26 cellular contexts compared by ENCODE assay signal in the genomic region with DNA sequence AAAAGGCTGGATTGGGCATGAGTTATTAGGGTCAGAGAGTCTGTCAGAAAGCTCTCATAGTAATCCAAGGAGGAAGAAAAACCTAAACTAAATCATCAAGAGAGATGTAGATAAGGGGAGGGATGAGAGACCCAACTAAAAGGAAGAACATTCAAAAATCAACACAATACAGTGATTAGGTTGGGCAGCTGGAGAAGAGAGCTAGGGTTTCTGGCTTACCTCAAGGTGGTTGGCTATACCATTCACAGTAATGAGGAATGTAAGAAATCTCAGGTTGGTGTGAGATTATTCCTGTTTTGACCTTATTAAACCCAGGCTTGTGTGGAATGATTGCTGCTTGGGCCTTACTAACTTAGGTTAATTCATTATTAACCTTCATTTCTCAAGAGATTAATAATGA. TPM values are rescaled to one million over a fixed set of nuclear protein-coding genes. Genes with fewer than 3 reads are reported as not detected.
DNase-seq lines count a peak whose midpoint lies in the region; ATAC-seq, FAIRE-seq and TF ChIP-seq lines count a peak whose summit lies in the region.
"Had no signal": no experiment of that assay in that cellular context is flagged by ENCODE, and none has a peak within 500 bp of the region (broad histone marks: within the 10 kb centered on the region; RNA-seq: fewer than 3 reads in every experiment).

No MANE protein-coding gene starts in this region.

- ATAC-seq in GM23338 = peak; percentile 63
- ATAC-seq in WTC11 = peak; percentile 72
- ATAC-seq: A549, GM12878 had no signal

- no peak overlapping the region for H2AK5ac ChIP-seq in H1 (ENCODE audit: low read depth, low read length)

- H2AFZ ChIP-seq in GM23338 (no peak overlapping the region), H1 (ENCODE audit: low read length) (no peak overlapping the region)
- H2AFZ ChIP-seq: GM23248 had no signal

- H3K9me3 ChIP-seq in HUES48 (ENCODE audit: control insufficient read depth, insufficient read depth, low read length) (no peaks in the 10 kb centered on the region), H1 (ENCODE audit: insufficient read depth in 2 of 2, low read depth in 1 of 2, low read length in 1 of 2) (no peaks in the 10 kb centered on the region)
- H3K9me3 ChIP-seq: A549; BE2C; BLaER1 treated with 17β-estradiol and CSF1 and Interleukin-3, amounts not matched to agents 10 nM and 100 nM; Caco-2 had no signal

- no peak overlapping the region for H2BK120ac ChIP-seq in H1 (replicated peaks; ENCODE audit: low read depth, low read length)

- peak overlapping the region; percentile 65 for H3K27ac Mint-ChIP-seq in GM23338
- peak overlapping the region; percentile 82 for H3K27ac Mint-ChIP-seq in WTC11
- H3K27ac Mint-ChIP-seq: CD14-positive monocyte; CD4-positive, alpha-beta T cell had no signal

- CTCF ChIA-PET in WTC11 (lab: Charles Lee) (interaction anchor here (1.2 to 2.1 kb wide), 3 partner anchors 16 to 47 kb away, joined by 4 to 6 read pairs (median 4); no protein-coding TSS in a partner anchor), H1 (lab: Charles Lee; ENCODE audit: partially characterized antibody) (interaction anchor here (0.6 to 1.4 kb wide), 6 partner anchors 8 to 49 kb away, joined by 3 to 6 read pairs (median 3); no protein-coding TSS in a partner anchor)

- H3K4ac ChIP-seq in H1 (replicated peaks; ENCODE audit: insufficient read length, low read depth, low read length) = no peak overlapping the region

- DNase-seq in GM23338 (ENCODE audit: low spot score) (no peak), WTC11 (ENCODE audit: low spot score) (no peak), H1 (ENCODE audit: low read depth in 1 of 2, low spot score in 2 of 2) (no peak), RPMI8226 (no peak), D721Med (ENCODE audit: insufficient read length, low spot score) (no peak), COR-L47 (lab: John Stamatoyannopoulos, UW) (no peak)
- DNase-seq in activated CD4-positive, alpha-beta T cell treated with anti-CD3 and anti-CD28 coated beads for 4 hours = no peak
- DNase-seq: 8988T; ACHN; AML-193; BE2C; Caco-2; CD4-positive, alpha-beta T cell; DMS 273 treated with DMSO at 0.1 percent for 48 hours; DMS79; EL; GDM1; GM23248; HCEC 1CT had no signal

- H3K79me2 ChIP-seq in GM23338 (replicated peaks; ENCODE audit: insufficient read depth) = no peaks in the 10 kb centered on the region
- no peaks in the 10 kb centered on the region for H3K79me2 ChIP-seq in H1 (ENCODE audit: control insufficient read depth in 1 of 2, insufficient read depth in 2 of 2, low read length in 2 of 2)

- H4K91ac ChIP-seq in H1 (replicated peaks; ENCODE audit: insufficient read length, low read length) = no peak overlapping the region

- H3K4me1 ChIP-seq in GM23338 (ENCODE audit: insufficient read depth) = peaks cover 45% of the 10 kb centered on the region
- peaks cover 37% of the 10 kb centered on the region for H3K4me1 ChIP-seq in HUES48 (ENCODE audit: control insufficient read depth, insufficient read depth, low read length)
- H3K4me1 ChIP-seq in H1 (replicated peaks in 1 of 4; ENCODE audit: control insufficient read depth in 3 of 4, insufficient read depth in 4 of 4, low read length in 3 of 4) = peaks cover 0 to 14% (median 5%) of the 10 kb centered on the region in 4 experiments; a peak in 3 of 7 replicates
- H3K4me1 ChIP-seq: A549, BE2C, Caco-2 had no signal

- no peak for TF ChIP-seq RAD21 in H1 (IDR thresholded peaks at IDR 0.05 in 1 of 2, conservative IDR thresholded peaks at IDR 0.05 in 1 of 2; ENCODE audit: low read depth in 2 of 2, low read length in 2 of 2)

- H3K9ac ChIP-seq in HUES48 (ENCODE audit: low read depth, low read length) (peak overlapping the region; percentile 27; the same call in 1 of the 2 replicates), H1 (replicated peaks in 1 of 4; ENCODE audit: extremely low read depth in 1 of 4, low read depth in 3 of 4, low read length in 3 of 4) (no peak overlapping the region)
- H3K9ac ChIP-seq: BLaER1 treated with 17β-estradiol and CSF1 and Interleukin-3, amounts not matched to agents 10 nM and 100 nM; GM23248 had no signal

- H2BK5ac ChIP-seq in H1 (ENCODE audit: low read depth, low read length) = no peak overlapping the region

- no peak for TF ChIP-seq CTCF in GM23338 (conservative IDR thresholded peaks at IDR 0.05; ENCODE audit: low read depth in 2 of 2)
- no peak for TF ChIP-seq CTCF in WTC11 (IDR thresholded peaks at IDR 0.05)
- no peak for TF ChIP-seq CTCF in H1 (IDR thresholded peaks at IDR 0.05; ENCODE audit: control extremely low read depth in 1 of 3, insufficient read depth in 1 of 3, low read depth in 1 of 3, low read length in 3 of 3)
- no peak for TF ChIP-seq CTCF in D721Med (IDR thresholded peaks at IDR 0.05; ENCODE audit: insufficient read depth, missing control alignments)

- H3K23me2 ChIP-seq in H1 (ENCODE audit: low read depth, low read length) = no peaks in the 10 kb centered on the region

- H3K4me1 Mint-ChIP-seq in GM23338 (peaks cover 43% of the 10 kb centered on the region), WTC11 (peaks cover 46% of the 10 kb centered on the region)

- H3K27me3 ChIP-seq in GM23338 (ENCODE audit: insufficient read depth) (no peaks in the 10 kb centered on the region), HUES48 (ENCODE audit: control insufficient read depth, insufficient read depth, low read length) (no peaks in the 10 kb centered on the region), H1 (replicated peaks in 1 of 4; ENCODE audit: control insufficient read depth in 3 of 4, extremely low read depth in 1 of 4, insufficient read depth in 3 of 4, low read length in 3 of 4) (no peaks in the 10 kb centered on the region)
- H3K27me3 ChIP-seq: BLaER1 treated with 17β-estradiol and CSF1 and Interleukin-3, amounts not matched to agents 10 nM and 100 nM had no signal

- TF ChIP-seq POLR2A in H1 (IDR thresholded peaks at IDR 0.05; ENCODE audit: control extremely low read depth in 1 of 2, low read depth in 2 of 2, low read length in 2 of 2) = no peak

- H3K9me3 Mint-ChIP-seq in GM23338 (no peaks in the 10 kb centered on the region), WTC11 (no peaks in the 10 kb centered on the region)
- H3K9me3 Mint-ChIP-seq: CD4-positive, alpha-beta T cell had no signal

- POLR2A ChIA-PET in WTC11 (lab: Charles Lee) = no interaction called here
- POLR2A ChIA-PET in H1 (lab: Charles Lee; ENCODE audit: partially characterized antibody) = interaction anchor here (1.1 to 1.4 kb wide), 4 partner anchors 17 to 352 kb away, joined by 3 to 4 read pairs (median 4); partner anchors contain the start of genes SENP6 and TMEM30A

- H2BK12ac ChIP-seq in H1 (ENCODE audit: low read depth, low read length) = no peak overlapping the region

- H3K9me2 ChIP-seq in GM23338 (ENCODE audit: insufficient read depth) = no peaks in the 10 kb centered on the region

- no peaks in the 10 kb centered on the region for H3K79me1 ChIP-seq in H1 (ENCODE audit: low read depth, low read length)

- H3F3A ChIP-seq in GM23338 (replicated peaks; ENCODE audit: low read depth) = no peaks in the 10 kb centered on the region

- H4K20me1 ChIP-seq in GM23338 (replicated peaks; ENCODE audit: insufficient read depth) = no peaks in the 10 kb centered on the region
- H4K20me1 ChIP-seq in H1 (replicated peaks in 1 of 2; ENCODE audit: control insufficient read depth in 1 of 2, insufficient read depth in 2 of 2, low read length in 2 of 2) = no peaks in the 10 kb centered on the region

- no peak overlapping the region for H2BK20ac ChIP-seq in H1 (ENCODE audit: low read length)

- peak overlapping the region; percentile 56 for H3K4me2 ChIP-seq in GM23338
- peak overlapping the region; percentile 41 to 43; a peak in 3 of 4 replicates for H3K4me2 ChIP-seq in H1 (ENCODE audit: insufficient read depth in 1 of 2, low read depth in 2 of 2, low read length in 2 of 2)
- H3K4me2 ChIP-seq: A549; BLaER1 treated with 17β-estradiol and CSF1 and Interleukin-3, amounts not matched to agents 10 nM and 100 nM had no signal

- no peak overlapping the region for H3K23ac ChIP-seq in H1 (ENCODE audit: insufficient read length)

- H3K18ac ChIP-seq in H1 (ENCODE audit: extremely low read depth, low read length) = no peak overlapping the region

- no peak overlapping the region for H4K5ac ChIP-seq in H1 (ENCODE audit: insufficient read length, low read depth, low read length)

- H3K27ac ChIP-seq in GM23338 (ENCODE audit: low read depth) = peak overlapping the region; percentile 89
- H3K27ac ChIP-seq in HUES48 (ENCODE audit: low read depth, low read length) = peak overlapping the region; percentile 26
- no peak overlapping the region for H3K27ac ChIP-seq in H1 (ENCODE audit: low read depth, low read length)
- H3K27ac ChIP-seq: A549; BLaER1 treated with 17β-estradiol and CSF1 and Interleukin-3, amounts not matched to agents 10 nM and 100 nM; GM23248 had no signal

- peak overlapping the region; percentile 26 for H3K4me3 ChIP-seq in GM23338
- H3K4me3 ChIP-seq in HUES48 (ENCODE audit: low read depth, low read length) = peak overlapping the region; percentile 37
- peak overlapping the region in 1 of 4 experiments; percentile 33; a peak in 1 of 8 replicates for H3K4me3 ChIP-seq in H1 (ENCODE audit: extremely low read depth in 1 of 4, insufficient read depth in 2 of 4, low read depth in 3 of 4, low read length in 4 of 4)
- H3K4me3 ChIP-seq: A549; BLaER1 treated with 17β-estradiol and CSF1 and Interleukin-3, amounts not matched to agents 10 nM and 100 nM; GM12878; GM23248 had no signal

- H3K36me3 ChIP-seq in GM23338 (ENCODE audit: insufficient read depth) = no peaks in the 10 kb centered on the region
- H3K36me3 ChIP-seq in HUES48 (ENCODE audit: control insufficient read depth, insufficient read depth, low read length) = peaks cover 6% of the 10 kb centered on the region; the same call in 1 of the 2 replicates
- H3K36me3 ChIP-seq in H1 (ENCODE audit: control insufficient read depth in 2 of 4, insufficient read depth in 4 of 4, low read length in 3 of 4) = no peaks in the 10 kb centered on the region; a peak in 1 of 8 replicates

- H3K36me3 Mint-ChIP-seq in GM23338 (ENCODE audit: low read depth) (0 out of 3 replicates have a peak, but pooled peaks cover 3% of the 10 kb centered on the region), WTC11 (no peaks in the 10 kb centered on the region; the same call in 1 of the 2 replicates)

- no peak overlapping the region for H4K8ac ChIP-seq in H1 (ENCODE audit: extremely low read depth, insufficient read depth, low read length)

- H3K4me3 Mint-ChIP-seq in GM23338 (peak overlapping the region; percentile 39), WTC11 (peak overlapping the region; percentile 31)
- H3K4me3 Mint-ChIP-seq: CD14-positive monocyte; CD4-positive, alpha-beta T cell had no signal

- H3K27me3 Mint-ChIP-seq in GM23338 (ENCODE audit: insufficient read depth, low read depth, poor library complexity) = peaks cover 1% of the 10 kb centered on the region
- no peaks in the 10 kb centered on the region for H3K27me3 Mint-ChIP-seq in WTC11 (ENCODE audit: low read depth)

- no peak for TF ChIP-seq EP300 in H1 (IDR thresholded peaks at IDR 0.05; ENCODE audit: borderline replicate concordance in 1 of 2, low read depth in 2 of 2, low read length in 2 of 2)

- FAIRE-seq in H1 (lab: Jason Lieb, UNC) (no peak), D721Med (lab: Jason Lieb, UNC) (no peak)
- FAIRE-seq: A549, GM12878, GM19239, H54 had no signal

- H3K14ac ChIP-seq in H1 (ENCODE audit: insufficient read length) = no peak overlapping the region

- no peak overlapping the region for H3K56ac ChIP-seq in H1 (replicated peaks; ENCODE audit: insufficient read length, low read depth, low read length)

- H2BK15ac ChIP-seq in H1 (ENCODE audit: low read length) = no peak overlapping the region

RNA-seq across cellular contexts. Expression of gene COX7A2, which starts 6.2 kb away (rescaled TPM):
- total RNA-seq in GM23338 (2014; rRNA removed; shearing (Covaris generic)) = 93.7 and 109 TPM in 2 replicates
- polyA plus RNA-seq in GM23338 (2016; fragmentation: Nextera tagmentation; extraction: Ambion mirVana) (963 and 996 TPM in 2 replicates), H1 (2011; rRNA removed) (198 and 262 TPM in 2 replicates)
- total RNA-seq in WTC11 (2021) = 465 to 500 TPM (median 472 TPM) in 3 replicates
- total RNA-seq in H1 (2021; fragmentation: NEBNext Ultra II Directional; extraction: Animal tissue kit (Norgen Biotek cat#: 25700)) = 456 and 468 TPM in 2 replicates
- 257 TPM for polyA plus RNA-seq in H1 (2011; cell fraction: cytosol; rRNA removed)
- polyA plus RNA-seq in H1 (2011; cell fraction: nucleus; rRNA removed) = 167 TPM
- polyA plus RNA-seq in H1 (2012, experiment 1 of 2) = 351 to 525 TPM (median 436 TPM) in 4 replicates
- 2,411 TPM for polyA plus RNA-seq in H1 (2012, experiment 2 of 2)
- polyA plus RNA-seq in H1 (2013, experiment 1 of 2) = 1,987 TPM
- 1,925 TPM for polyA plus RNA-seq in H1 (2013, experiment 2 of 2)
- 31.6 and 33.7 TPM in 2 replicates for polyA minus RNA-seq in H1 (2011; rRNA and poly(A)+ RNA removed)
- polyA minus RNA-seq in H1 (2011; cell fraction: cytosol; rRNA and poly(A)+ RNA removed) = 32.1 TPM
- polyA minus RNA-seq in H1 (2011; cell fraction: nucleus; rRNA and poly(A)+ RNA removed) = 48.3 TPM

RNA-seq across cellular contexts. Expression of gene TMEM30A, which starts 34.8 kb away (rescaled TPM):
- 99.9 and 101 TPM in 2 replicates for total RNA-seq in GM23338 (2014; rRNA removed; shearing (Covaris generic))
- polyA plus RNA-seq in GM23338 (2016; fragmentation: Nextera tagmentation; extraction: Ambion mirVana) (52.6 and 61.7 TPM in 2 replicates), H1 (2011; rRNA removed) (10.5 TPM in 2 replicates)
- total RNA-seq in WTC11 (2021) = 68.2 to 81.2 TPM (median 72.6 TPM) in 3 replicates
- total RNA-seq in H1 (2021; fragmentation: NEBNext Ultra II Directional; extraction: Animal tissue kit (Norgen Biotek cat#: 25700)) = 65.8 and 71.0 TPM in 2 replicates
- 16.6 TPM for polyA plus RNA-seq in H1 (2011; cell fraction: cytosol; rRNA removed)
- 7.8 TPM for polyA plus RNA-seq in H1 (2011; cell fraction: nucleus; rRNA removed)
- polyA plus RNA-seq in H1 (2012, experiment 1 of 2) = 23.8 to 56.6 TPM (median 32.7 TPM) in 4 replicates
- 3.2 TPM for polyA plus RNA-seq in H1 (2012, experiment 2 of 2)
- polyA plus RNA-seq in H1 (2013, experiment 1 of 2) = 48.6 TPM
- 54.2 TPM for polyA plus RNA-seq in H1 (2013, experiment 2 of 2)
- polyA minus RNA-seq in H1 (2011; rRNA and poly(A)+ RNA removed) = 25.3 and 42.6 TPM in 2 replicates
- polyA minus RNA-seq in H1 (2011; cell fraction: cytosol; rRNA and poly(A)+ RNA removed) = 12.8 TPM
- 20.3 TPM for polyA minus RNA-seq in H1 (2011; cell fraction: nucleus; rRNA and poly(A)+ RNA removed)

RNA-seq across cellular contexts. Expression of gene COL12A1, which starts 44.0 kb away (rescaled TPM):
- total RNA-seq in GM23338 (2014; rRNA removed; shearing (Covaris generic)) = 4.0 and 6.3 TPM in 2 replicates
- 0.39 and 1.2 TPM in 2 replicates for polyA plus RNA-seq in GM23338 (2016; fragmentation: Nextera tagmentation; extraction: Ambion mirVana)
- total RNA-seq in WTC11 (2021) = 1.1 to 1.4 TPM (median 1.2 TPM) in 3 replicates
- 4.7 TPM in 2 replicates for total RNA-seq in H1 (2021; fragmentation: NEBNext Ultra II Directional; extraction: Animal tissue kit (Norgen Biotek cat#: 25700))
- polyA plus RNA-seq in H1 (2011; rRNA removed) = 1.4 TPM in 2 replicates
- 1.9 TPM for polyA plus RNA-seq in H1 (2011; cell fraction: cytosol; rRNA removed)
- 5.7 TPM for polyA plus RNA-seq in H1 (2011; cell fraction: nucleus; rRNA removed)
- 1.9 to 3.1 TPM (median 2.6 TPM) in 4 replicates for polyA plus RNA-seq in H1 (2012, experiment 1 of 2)
- 0.46 TPM for polyA plus RNA-seq in H1 (2012, experiment 2 of 2)
- polyA plus RNA-seq in H1 (2013, experiment 1 of 2) = 4.2 TPM
- 4.3 TPM for polyA plus RNA-seq in H1 (2013, experiment 2 of 2)
- polyA minus RNA-seq in H1 (2011; rRNA and poly(A)+ RNA removed) = 12.9 and 13.0 TPM in 2 replicates
- polyA minus RNA-seq in H1 (2011; cell fraction: cytosol; rRNA and poly(A)+ RNA removed) = 4.8 TPM
- 10.4 TPM for polyA minus RNA-seq in H1 (2011; cell fraction: nucleus; rRNA and poly(A)+ RNA removed)
- total RNA-seq: CD4-positive, alpha-beta T cell had no signal
- polyA plus RNA-seq: CD14-positive monocyte had no signal
